In the genomic region with DNA sequence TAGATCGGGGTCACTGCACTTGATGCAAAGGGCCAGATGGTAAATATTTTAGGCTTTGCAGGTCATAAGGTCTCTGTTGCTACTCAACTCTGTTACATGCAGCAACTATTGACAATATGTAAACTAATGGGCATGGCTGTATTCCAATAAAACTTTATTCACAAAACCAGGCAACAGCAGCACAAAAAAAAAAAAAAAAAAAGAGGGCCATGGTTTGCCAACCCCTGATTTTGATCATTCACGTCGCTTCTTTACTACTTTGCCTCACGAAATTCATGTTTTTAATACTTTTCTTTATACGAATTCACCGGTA, we compare ENCODE assay signal across 37 cellular contexts.
A peak's percentile ranks its signal among the peaks of the same experiment; 100 is the strongest.
DNase-seq lines count a peak whose midpoint lies in the region; ATAC-seq, FAIRE-seq and TF ChIP-seq lines count a peak whose summit lies in the region.
"Had no signal": no experiment of that assay in that cellular context is flagged by ENCODE, and none has a peak within 500 bp of the region (broad histone marks: within the 10 kb centered on the region; RNA-seq: fewer than 3 reads in every experiment).

No MANE protein-coding gene starts in this region.

- SMC1A ChIA-PET in GM12878 (lab: Charles Lee; ENCODE audit: uncharacterized antibody, unreplicated experiment) = no interaction called here

- peaks cover 7% of the 10 kb centered on the region for H3K9me3 Mint-ChIP-seq in activated naive CD8-positive, alpha-beta T cell treated with anti-CD3 and anti-CD28 coated beads for 36 hours

- WGBS in HepG2 (ENCODE audit: low lambda C conversion rate) = 82% methylated on average over 6 of the region's 6 CpGs
- 91% methylated on average over 6 of the region's 6 CpGs for WGBS in right lobe of liver (ENCODE audit: insufficient coverage, low coverage, low lambda C conversion rate, missing lambda C conversion rate)
- 89% methylated on average over 6 of the region's 6 CpGs for WGBS in GM12878 (ENCODE audit: insufficient coverage, insufficient replicate concordance, low lambda C conversion rate, missing lambda C conversion rate)
- 64% methylated on average over 6 of the region's 6 CpGs for WGBS in K562 (ENCODE audit: insufficient coverage, low coverage, missing lambda C conversion rate)

- intact Hi-C loops in HepG2 (cut with micrococcal nuclease; ENCODE audit: unreplicated experiment) = no loop called here
- intact Hi-C loops in right lobe of liver (cut with DNase I) = no loop called here
- intact Hi-C loops in GM12878 (cut with micrococcal nuclease; ENCODE audit: unreplicated experiment) = no loop called here
- intact Hi-C loops in K562 (cut with micrococcal nuclease) = no loop called here

- no peak overlapping the region for H3K4me3 Mint-ChIP-seq in activated naive CD8-positive, alpha-beta T cell treated with anti-CD3 and anti-CD28 coated beads for 36 hours
- H3K4me3 Mint-ChIP-seq: B cell; CD14-positive monocyte; CD4-positive, alpha-beta memory T cell; CD4-positive, alpha-beta T cell; CD4-positive, CD25-positive, alpha-beta regulatory T cell; CD8-positive, alpha-beta memory T cell; CD8-positive, alpha-beta T cell had no signal

- H2AFZ ChIP-seq in HepG2 (ENCODE audit: low read length) (no peak overlapping the region), GM12878 (ENCODE audit: control insufficient read depth, low read depth, low read length) (no peak overlapping the region), K562 (ENCODE audit: low read depth, low read length) (no peak overlapping the region)

- H3K4me3 ChIP-seq in HepG2 (replicated peaks in 1 of 3; ENCODE audit: insufficient read depth in 1 of 3, low read depth in 2 of 3, low read length in 3 of 3) (no peak overlapping the region), right lobe of liver (no peak overlapping the region), SJCRH30 (peak overlapping the region; percentile 38), GM12878 (no peak overlapping the region), K562 (no peak overlapping the region)
- H3K4me3 ChIP-seq: A549; BLaER1; BLaER1 treated with 17β-estradiol and CSF1 and Interleukin-3, amounts not matched to agents 10 nM and 100 nM had no signal

- H3K4me1 ChIP-seq in HepG2 (ENCODE audit: insufficient read depth, low read length) (peaks cover 40% of the 10 kb centered on the region), right lobe of liver (no peaks in the 10 kb centered on the region), SJCRH30 (peaks cover 17% of the 10 kb centered on the region), GM12878 (ENCODE audit: control insufficient read depth, insufficient read depth, low read length) (no peaks in the 10 kb centered on the region), K562 (replicated peaks in 1 of 2; ENCODE audit: control insufficient read depth in 2 of 2, insufficient read depth in 2 of 2, low read length in 2 of 2) (peaks cover 12 to 18% of the 10 kb centered on the region in 2 experiments; a peak in 4 of 5 replicates)
- H3K4me1 ChIP-seq: A549; BLaER1; BLaER1 treated with 17β-estradiol and CSF1 and Interleukin-3, amounts not matched to agents 10 nM and 100 nM had no signal

- H3K36me3 ChIP-seq in HepG2 (replicated peaks in 1 of 2; ENCODE audit: control insufficient read depth in 1 of 2, insufficient read depth in 2 of 2, low read length in 2 of 2) (peaks cover 0 to 5% of the 10 kb centered on the region in 2 experiments; a peak in 1 of 5 replicates), right lobe of liver (no peaks in the 10 kb centered on the region), SJCRH30 (no peaks in the 10 kb centered on the region), GM12878 (ENCODE audit: control insufficient read depth in 2 of 2, insufficient read depth in 2 of 2, low read length in 1 of 2) (peaks cover 0 to 2% of the 10 kb centered on the region in 2 experiments; a peak in 3 of 4 replicates), K562 (ENCODE audit: control insufficient read depth, insufficient read depth, low read length) (no peaks in the 10 kb centered on the region)

- BruUV-seq in HepG2 (replicated peaks; lab: Mats Ljungman, UMichigan) (no TSS peak), GM12878 (replicated peaks; lab: Mats Ljungman, UMichigan) (no TSS peak), K562 (replicated peaks; lab: Mats Ljungman, UMichigan) (no TSS peak)

- in situ Hi-C loops in HepG2 (cut with HindIII; ENCODE audit: extremely low pct_ligation_motif_present, low pct_unique_long_range_greater_than_20kb) (no loop called here), GM12878 (cut with MboI) (no loop called here), K562 (cut with MboI) (no loop called here)

- no peak for FAIRE-seq in HepG2 (lab: Jason Lieb, UNC)
- FAIRE-seq in GM12878 (lab: Jason Lieb, UNC) = no peak
- no peak for FAIRE-seq in K562 (lab: Jason Lieb, UNC)
- FAIRE-seq: A204.1, A549, D721Med had no signal

- CTCF ChIA-PET in HepG2 (lab: Yijun Ruan, JAX; ENCODE audit: low intra/inter-chr PET ratio, low total read pairs) (no interaction called here), GM12878 (lab: Yijun Ruan, JAX) (no interaction called here), K562 (lab: Yijun Ruan, JAX; ENCODE audit: low intra/inter-chr PET ratio) (no interaction called here), RWPE1 (lab: Yijun Ruan, JAX) (interaction anchor here (0.6 kb wide), 1 partner anchor 14 kb away, joined by 4 read pairs; no protein-coding TSS in a partner anchor)

- no peak for TF ChIP-seq RAD21 in HepG2 (CRISPR knock-in tag; IDR thresholded peaks at IDR 0.05)
- TF ChIP-seq RAD21 in GM12878 (IDR thresholded peaks at IDR 0.05; ENCODE audit: insufficient read depth, low read depth, low read length) = no peak
- TF ChIP-seq RAD21 in K562 (CRISPR knock-in tag; conservative IDR thresholded peaks at IDR 0.05 in 1 of 2, IDR thresholded peaks at IDR 0.05 in 1 of 2) = no peak

- H3K27ac Mint-ChIP-seq in activated naive CD8-positive, alpha-beta T cell treated with anti-CD3 and anti-CD28 coated beads for 36 hours = no peak overlapping the region
- H3K27ac Mint-ChIP-seq: B cell; CD14-positive monocyte; CD4-positive, alpha-beta memory T cell; CD4-positive, alpha-beta T cell; CD8-positive, alpha-beta memory T cell; CD8-positive, alpha-beta T cell had no signal

- H3K36me3 Mint-ChIP-seq in activated naive CD8-positive, alpha-beta T cell treated with anti-CD3 and anti-CD28 coated beads for 36 hours = peaks cover 60% of the 10 kb centered on the region

- ATAC-seq in HepG2 = no peak
- no peak for ATAC-seq in right lobe of liver
- no peak for ATAC-seq in GM12878
- ATAC-seq in K562 = no peak
- ATAC-seq: A549; CD8-positive, alpha-beta T cell had no signal

- RAD21 ChIA-PET in GM12878 (lab: Charles Lee; ENCODE audit: unreplicated experiment) = no interaction called here

- no peaks in the 10 kb centered on the region for H4K20me1 ChIP-seq in HepG2 (ENCODE audit: insufficient read depth, low read length)
- H4K20me1 ChIP-seq in GM12878 (ENCODE audit: control insufficient read depth, insufficient read depth) = no peaks in the 10 kb centered on the region
- no peaks in the 10 kb centered on the region for H4K20me1 ChIP-seq in K562 (replicated peaks; ENCODE audit: control insufficient read depth, insufficient read depth, low read length)
- H4K20me1 ChIP-seq: BLaER1 had no signal

- H3K9me3 ChIP-seq in HepG2 (ENCODE audit: low read length) (no peaks in the 10 kb centered on the region), right lobe of liver (no peaks in the 10 kb centered on the region), SJCRH30 (replicated peaks) (peaks cover 10% of the 10 kb centered on the region), GM12878 (replicated peaks; ENCODE audit: control insufficient read depth, insufficient read depth, low read length) (no peaks in the 10 kb centered on the region), K562 (replicated peaks; ENCODE audit: control insufficient read depth, insufficient read depth, low read depth, low read length) (no peaks in the 10 kb centered on the region)
- H3K9me3 ChIP-seq: BE2C, BLaER1, Caco-2 had no signal

- no peak overlapping the region for H3K27ac ChIP-seq in HepG2 (ENCODE audit: extremely low read length, insufficient read depth, low read length)
- no peak overlapping the region for H3K27ac ChIP-seq in right lobe of liver
- peak overlapping the region; percentile 95 for H3K27ac ChIP-seq in SJCRH30
- no peak overlapping the region for H3K27ac ChIP-seq in GM12878 (ENCODE audit: control insufficient read depth, insufficient read depth)
- no peak overlapping the region for H3K27ac ChIP-seq in K562 (ENCODE audit: extremely low read depth, low read depth, low read length)
- H3K27ac ChIP-seq in RWPE1 = no peak overlapping the region
- H3K27ac ChIP-seq: 22Rv1; A549; BLaER1; BLaER1 treated with 17β-estradiol and CSF1 and Interleukin-3, amounts not matched to agents 10 nM and 100 nM; C4-2B had no signal

- H3K4me1 Mint-ChIP-seq in activated naive CD8-positive, alpha-beta T cell treated with anti-CD3 and anti-CD28 coated beads for 36 hours = no peaks in the 10 kb centered on the region
- H3K4me1 Mint-ChIP-seq: B cell; CD14-positive monocyte; CD4-positive, alpha-beta memory T cell; CD4-positive, CD25-positive, alpha-beta regulatory T cell; CD8-positive, alpha-beta memory T cell had no signal

- H3K27me3 ChIP-seq in HepG2 (ENCODE audit: control insufficient read depth in 1 of 2, insufficient read depth in 2 of 2, low read length in 2 of 2) (no peaks in the 10 kb centered on the region), right lobe of liver (no peaks in the 10 kb centered on the region), SJCRH30 (no peaks in the 10 kb centered on the region), GM12878 (replicated peaks in 1 of 2; ENCODE audit: control insufficient read depth in 2 of 2, insufficient read depth in 2 of 2, low read length in 1 of 2) (no peaks in the 10 kb centered on the region), K562 (ENCODE audit: control insufficient read depth in 2 of 2, insufficient read depth in 2 of 2, low read length in 2 of 2) (no peaks in the 10 kb centered on the region)
- H3K27me3 ChIP-seq: BE2C; BLaER1; BLaER1 treated with 17β-estradiol and CSF1 and Interleukin-3, amounts not matched to agents 10 nM and 100 nM had no signal

- H3K9me1 ChIP-seq in K562 (ENCODE audit: control insufficient read depth, insufficient read depth, low read length) = no peaks in the 10 kb centered on the region

- TF ChIP-seq POLR2A in HepG2 (IDR thresholded peaks at IDR 0.05; ENCODE audit: insufficient read depth in 1 of 2, low read depth in 2 of 2, low read length in 2 of 2) (no peak), right lobe of liver (IDR thresholded peaks at IDR 0.05) (no peak), GM12878 (IDR thresholded peaks at IDR 0.05; ENCODE audit: low read depth, low read length) (no peak), K562 (conservative IDR thresholded peaks at IDR 0.05) (no peak)

- no peak for TF ChIP-seq EP300 in HepG2 (IDR thresholded peaks at IDR 0.05; ENCODE audit: low read depth in 2 of 2, low read length in 2 of 2)
- TF ChIP-seq EP300 in HepG2 (CRISPR knock-in tag; IDR thresholded peaks at IDR 0.05; ENCODE audit: borderline replicate concordance) = no peak
- no peak for TF ChIP-seq EP300 in GM12878 (IDR thresholded peaks at IDR 0.05; ENCODE audit: borderline replicate concordance in 1 of 2, control insufficient read depth in 1 of 2, low read depth in 2 of 2, low read length in 2 of 2)
- TF ChIP-seq EP300 in K562 (IDR thresholded peaks at IDR 0.05; ENCODE audit: low read length) = no peak

- DNase-seq in HepG2 (ENCODE audit: low spot score) = no peak
- DNase-seq in right lobe of liver = no peak
- no peak for DNase-seq in SJCRH30
- no peak for DNase-seq in GM12878 (ENCODE audit: low read depth, low spot score)
- no peak for DNase-seq in K562 (ENCODE audit: extremely low read depth in 1 of 4, low spot score in 3 of 4)
- DNase-seq in activated naive CD8-positive, alpha-beta T cell treated with anti-CD3 and anti-CD28 coated beads for 36 hours = no peak
- DNase-seq in glomerular visceral epithelial cell (ENCODE audit: extremely low spot score) = no peak
- no peak for DNase-seq in RWPE1 (ENCODE audit: low spot score)
- DNase-seq: 8988T; ACHN; AML-193; BE2C; C1 segment of cervical spinal cord; Caco-2; Calu3; CD4-positive, alpha-beta memory T cell; CD4-positive, alpha-beta T cell; CD4-positive, CD25-positive, alpha-beta regulatory T cell; CD8-positive, alpha-beta memory T cell; CD8-positive, alpha-beta T cell; COR-L47; DMS 273 treated with DMSO at 0.1 percent for 48 hours; DMS153; DMS53; DMS79; DMS79 treated with DMSO at 0.1 percent for 48 hours; DND-41; EL had no signal

- H3K4me2 ChIP-seq in HepG2 (ENCODE audit: low read depth, low read length) (no peak overlapping the region), GM12878 (ENCODE audit: control insufficient read depth, insufficient read depth) (no peak overlapping the region), K562 (ENCODE audit: insufficient read depth, low read length) (no peak overlapping the region)
- H3K4me2 ChIP-seq: A549; BLaER1; BLaER1 treated with 17β-estradiol and CSF1 and Interleukin-3, amounts not matched to agents 10 nM and 100 nM had no signal

- H3K27me3 Mint-ChIP-seq in activated naive CD8-positive, alpha-beta T cell treated with anti-CD3 and anti-CD28 coated beads for 36 hours = no peaks in the 10 kb centered on the region
- H3K27me3 Mint-ChIP-seq: B cell; CD4-positive, alpha-beta memory T cell; CD4-positive, alpha-beta T cell; CD4-positive, CD25-positive, alpha-beta regulatory T cell; CD8-positive, alpha-beta memory T cell had no signal

- TF ChIP-seq CTCF in HepG2 (CRISPR knock-in tag; IDR thresholded peaks at IDR 0.05) = no peak
- TF ChIP-seq CTCF in right lobe of liver (IDR thresholded peaks at IDR 0.05) = no peak
- no peak for TF ChIP-seq CTCF in GM12878 (IDR thresholded peaks at IDR 0.05 in 2 of 3, conservative IDR thresholded peaks at IDR 0.05 in 1 of 3; ENCODE audit: control insufficient read depth in 2 of 3, extremely low read depth in 1 of 3, insufficient read depth in 1 of 3, low read depth in 3 of 3, low read length in 3 of 3)
- no peak for TF ChIP-seq CTCF in K562 (IDR thresholded peaks at IDR 0.05 in 2 of 3, conservative IDR thresholded peaks at IDR 0.05 in 1 of 3; ENCODE audit: insufficient read depth in 2 of 3, low read depth in 1 of 3, low read length in 3 of 3)
- no peak for TF ChIP-seq CTCF in RWPE1 (conservative IDR thresholded peaks at IDR 0.05; ENCODE audit: low read depth)

- H3K9ac ChIP-seq in HepG2 (ENCODE audit: insufficient read depth, low read depth, low read length) (no peak overlapping the region), GM12878 (ENCODE audit: control insufficient read depth, insufficient read depth, low read length) (no peak overlapping the region), K562 (ENCODE audit: insufficient read depth in 1 of 2, low read depth in 2 of 2, low read length in 2 of 2) (no peak overlapping the region)
- H3K9ac ChIP-seq: BLaER1; BLaER1 treated with 17β-estradiol and CSF1 and Interleukin-3, amounts not matched to agents 10 nM and 100 nM had no signal

- no peaks in the 10 kb centered on the region for H3K79me2 ChIP-seq in HepG2 (ENCODE audit: insufficient read depth, low read length)
- H3K79me2 ChIP-seq in GM12878 (ENCODE audit: control insufficient read depth, insufficient read depth, low read length) = no peaks in the 10 kb centered on the region
- H3K79me2 ChIP-seq in K562 (ENCODE audit: control insufficient read depth, insufficient read depth, low read length) = no peaks in the 10 kb centered on the region

- POLR2A ChIA-PET in HepG2 (lab: Yijun Ruan, JAX) = no interaction called here
- POLR2A ChIA-PET in GM12878 (lab: Charles Lee) = no interaction called here
- POLR2A ChIA-PET in K562 (lab: Yijun Ruan, JAX) = interaction anchor here (0.6 kb wide), 1 partner anchor 294 kb away, joined by 3 read pairs; no protein-coding TSS in a partner anchor
- POLR2A ChIA-PET in RWPE1 (lab: Yijun Ruan, JAX; ENCODE audit: low non-redundant PET) = no interaction called here
